1 cellular context compared by ENCODE assay signal in the genomic region with DNA sequence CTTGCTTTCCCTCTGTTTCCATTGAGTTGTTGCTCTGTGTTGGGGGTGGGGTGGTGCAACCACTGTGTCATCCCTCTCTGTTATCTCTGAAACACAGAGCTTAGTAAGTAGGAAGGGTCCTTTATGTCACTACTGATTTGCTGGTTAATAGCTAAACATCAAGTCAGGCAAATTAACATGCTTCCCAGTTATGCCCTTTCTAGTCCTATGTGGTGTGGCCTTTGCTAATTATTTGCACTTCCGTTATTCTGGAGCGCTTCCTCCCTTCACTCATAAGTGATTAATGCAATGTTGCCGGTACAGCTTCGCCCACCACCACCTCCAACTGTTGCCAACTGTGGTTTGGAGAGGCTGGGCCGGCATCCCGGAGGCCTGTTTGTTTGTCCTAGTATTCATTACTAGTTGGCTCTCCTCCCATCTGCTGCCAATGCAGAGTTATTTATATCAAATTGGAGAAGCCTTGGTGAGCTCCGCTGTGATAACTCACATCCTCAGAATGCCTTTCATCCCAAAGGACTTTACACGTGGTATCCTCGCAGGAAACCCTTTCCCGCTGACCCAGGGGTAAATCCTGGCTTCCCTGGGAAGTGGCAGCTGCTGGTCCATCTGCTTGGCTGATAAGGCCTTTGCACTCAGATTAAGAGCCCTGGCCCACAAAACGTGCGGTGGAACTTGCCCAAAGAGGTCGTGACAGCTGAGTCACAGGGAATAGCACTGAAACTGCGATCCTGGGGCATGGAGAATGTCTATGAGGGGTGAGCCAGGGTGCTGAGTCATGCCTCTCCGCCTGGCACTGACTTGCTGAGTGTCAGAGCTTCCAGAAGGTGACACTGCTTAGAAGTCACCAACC.
TF ChIP-seq lines count a peak whose summit lies in the region.

No MANE protein-coding gene starts in this region.

TF ChIP-seq in SK-N-SH, 30 proteins besides CTCF, POLR2A, EP300 and RAD21 (continued from another document):
- no peak for TF ChIP-seq REST (IDR thresholded peaks at IDR 0.05; ENCODE audit: low read depth, low read length)
- no peak for TF ChIP-seq CHD2 (IDR thresholded peaks at IDR 0.05; ENCODE audit: low read length, partially characterized antibody)
